Comparison of ENCODE assay signal across 8 cellular contexts in genomic region chr14:61567838-61568571, GRCh38.
A peak's percentile ranks its signal among the peaks of the same experiment; 100 is the strongest.
DNase-seq lines count a peak whose midpoint lies in the region; FAIRE-seq lines count a peak whose summit lies in the region.

No MANE protein-coding gene starts in this region.

- no peak for FAIRE-seq in small intestine (lab: Jason Lieb, UNC)

- peaks cover 31 to 35% (median 32%) of the 10 kb centered on the region in 3 donors for H3K4me1 Mint-ChIP-seq in IgD-negative memory B cell

- H3K36me3 ChIP-seq in mucosa of rectum (ENCODE audit: control insufficient read depth in 2 of 2, insufficient read depth in 2 of 2, low read length in 2 of 2) (no peaks in the 10 kb centered on the region), small intestine (ENCODE audit: control insufficient read depth in 2 of 2, insufficient read depth in 2 of 2, low read length in 2 of 2) (no peaks in the 10 kb centered on the region)

- 52 to 60% (median 55%) methylated on average over 13 of the region's 13 CpGs for WGBS in small intestine, 3 donors

- peak overlapping the region; percentile 13 to 61 for H3K9ac ChIP-seq in mucosa of rectum (ENCODE audit: low read depth in 1 of 2, low read length in 2 of 2)

- H3K9me3 ChIP-seq in mucosa of rectum (ENCODE audit: control insufficient read depth in 2 of 2, low read length in 2 of 2) (no peaks in the 10 kb centered on the region), small intestine (ENCODE audit: control insufficient read depth, low read depth) (no peaks in the 10 kb centered on the region)

- H3K4me1 ChIP-seq in mucosa of rectum (ENCODE audit: control insufficient read depth in 2 of 2, insufficient read depth in 2 of 2, low read length in 2 of 2) (peaks cover 12 to 17% of the 10 kb centered on the region in 2 donors), small intestine (ENCODE audit: control insufficient read depth in 2 of 2, insufficient read depth in 1 of 2, low read depth in 1 of 2, low read length in 1 of 2) (peaks cover 0 to 12% of the 10 kb centered on the region in 2 donors)

- peak overlapping the region; percentile 91 to 99 (median 93) for H3K27ac Mint-ChIP-seq in IgD-negative memory B cell

- peak overlapping the region; percentile 30 for H3K27ac ChIP-seq in caudate nucleus (ENCODE audit: low read depth, low read length)
- H3K27ac ChIP-seq in mucosa of rectum (ENCODE audit: low read depth in 2 of 2, low read length in 2 of 2) = peak overlapping the region; percentile 9 to 13
- H3K27ac ChIP-seq in small intestine (ENCODE audit: low read depth in 1 of 2, low read length in 1 of 2) = peak overlapping the region in 1 of 2 donors; percentile 19

- H3K27me3 Mint-ChIP-seq in IgD-negative memory B cell = no peaks in the 10 kb centered on the region

- no peaks in the 10 kb centered on the region for H3K9me3 Mint-ChIP-seq in IgD-negative memory B cell

- DNase-seq in NCI-H146 (lab: John Stamatoyannopoulos, UW) (peak; percentile 22), NCI-H146 treated with DMSO at 0.1 percent for 48 hours (lab: John Stamatoyannopoulos, UW; ENCODE audit: unreplicated experiment) (no peak), caudate nucleus (lab: John Stamatoyannopoulos, UW) (no peak), pons (ENCODE audit: low spot score) (no peak), small intestine (no peak)
- no peak for DNase-seq in stimulated activated CD4-positive, alpha-beta T cell treated with anti-CD3 and anti-CD28 coated beads, Interleukin-4, amount 100 ng/mL, for 1 hour

- peaks cover 2% of the 10 kb centered on the region for H3K36me3 Mint-ChIP-seq in IgD-negative memory B cell

- peak overlapping the region; percentile 58 to 65 for H3K4me3 ChIP-seq in mucosa of rectum (ENCODE audit: low read length in 2 of 2)
- peak overlapping the region in 1 of 2 donors; percentile 25 for H3K4me3 ChIP-seq in small intestine (ENCODE audit: low read depth in 1 of 2, low read length in 2 of 2)

- H3K4me3 Mint-ChIP-seq in IgD-negative memory B cell = peak overlapping the region; percentile 70 to 90 (median 82)

- H3K27me3 ChIP-seq in mucosa of rectum (ENCODE audit: control insufficient read depth in 2 of 2, insufficient read depth in 2 of 2, low read length in 2 of 2) (peaks cover 0 to 2% of the 10 kb centered on the region in 2 donors), small intestine (ENCODE audit: control insufficient read depth in 2 of 2, insufficient read depth in 2 of 2, low read length in 2 of 2) (no peaks in the 10 kb centered on the region)
